Comparison of ENCODE assay signal across 17 cellular contexts in genomic region chr11:117130879-117131278, GRCh38. TPM values are rescaled to one million over a fixed set of nuclear protein-coding genes. Genes with fewer than 3 reads are reported as not detected.
A peak's percentile ranks its signal among the peaks of the same experiment; 100 is the strongest.
DNase-seq lines count a peak whose midpoint lies in the region; ATAC-seq and TF ChIP-seq lines count a peak whose summit lies in the region.
"Had no signal": no experiment of that assay in that cellular context is flagged by ENCODE, and none has a peak within 500 bp of the region (broad histone marks: within the 10 kb centered on the region; RNA-seq: fewer than 3 reads in every experiment).

No MANE protein-coding gene starts in this region.

- peak; percentile 70 for DNase-seq in ACHN
- peak; percentile 7 for DNase-seq in Calu3
- peak; percentile 20 for DNase-seq in epithelial cell of proximal tubule (ENCODE audit: low read depth)
- DNase-seq in left lobe of liver (ENCODE audit: low spot score) = no peak
- no peak for DNase-seq in AG08395 (ENCODE audit: low spot score)
- DNase-seq in colonic mucosa = no peak
- no peak for DNase-seq in WTC11 (ENCODE audit: low spot score)
- DNase-seq: C1 segment of cervical spinal cord; Caco-2; CD4-positive, alpha-beta memory T cell; DMS53; DMS79 treated with DMSO at 0.1 percent for 48 hours; GF-D8; GOT3; HFFc6 had no signal

- intact Hi-C loops in Calu3 (cut with micrococcal nuclease; ENCODE audit: unreplicated experiment) = no loop called here
- intact Hi-C loops in colonic mucosa (cut with DNase I) = no loop called here

- no peaks in the 10 kb centered on the region for H3K9me3 ChIP-seq in colonic mucosa
- H3K9me3 ChIP-seq: Caco-2, HAP-1 had no signal

- H3K36me3 Mint-ChIP-seq in Calu3 (ENCODE audit: insufficient read depth, unreplicated experiment) (no peaks in the 10 kb centered on the region), WTC11 (no peaks in the 10 kb centered on the region)
- H3K36me3 Mint-ChIP-seq: CD4-positive, alpha-beta memory T cell had no signal

- H3K4me3 Mint-ChIP-seq in Calu3 (ENCODE audit: low read depth, unreplicated experiment) = no peak overlapping the region
- H3K4me3 Mint-ChIP-seq in WTC11 = no peak overlapping the region
- H3K4me3 Mint-ChIP-seq: CD4-positive, alpha-beta memory T cell; HFFc6 had no signal

- no peaks in the 10 kb centered on the region for H3K27me3 Mint-ChIP-seq in Calu3 (ENCODE audit: unreplicated experiment)
- H3K27me3 Mint-ChIP-seq in WTC11 (ENCODE audit: low read depth) = no peaks in the 10 kb centered on the region
- H3K27me3 Mint-ChIP-seq: CD4-positive, alpha-beta memory T cell had no signal

- TF ChIP-seq CTCF in Calu3 (IDR thresholded peaks at IDR 0.05; ENCODE audit: unreplicated experiment) (no peak), epithelial cell of proximal tubule (conservative IDR thresholded peaks at IDR 0.05; ENCODE audit: low read depth, low read length) (no peak), colonic mucosa (IDR thresholded peaks at IDR 0.05) (no peak), WTC11 (IDR thresholded peaks at IDR 0.05) (no peak)

- ATAC-seq in left lobe of liver (peak; percentile 74), HG02885 (IDR thresholded peaks at IDR 0.05; ENCODE audit: poor library complexity, unreplicated experiment) (no peak), WTC11 (no peak)

- no peaks in the 10 kb centered on the region for H3K4me1 Mint-ChIP-seq in Calu3 (ENCODE audit: low read depth, unreplicated experiment)
- no peaks in the 10 kb centered on the region for H3K4me1 Mint-ChIP-seq in WTC11

- in situ Hi-C loops in ACHN (cut with HindIII; ENCODE audit: low pct_ligation_motif_present, low pct_unique_long_range_greater_than_20kb, low sequenced_read_pairs) = no loop called here

- no peak overlapping the region for H3K9ac ChIP-seq in colonic mucosa (ENCODE audit: low read depth in 2 of 2, low read length in 2 of 2)

- CTCF ChIA-PET in Calu3 (lab: Charles Lee) = interaction anchor here (0.6 to 0.7 kb wide), 2 partner anchors 29 to 158 kb away, joined by 3 to 6 read pairs; no protein-coding TSS in a partner anchor
- CTCF ChIA-PET in WTC11 (lab: Charles Lee) = no interaction called here

- H3K27ac Mint-ChIP-seq in Calu3 (ENCODE audit: unreplicated experiment) (no peak overlapping the region), WTC11 (no peak overlapping the region)
- H3K27ac Mint-ChIP-seq: CD4-positive, alpha-beta memory T cell; HFFc6 had no signal

- no peak overlapping the region for H3K27ac ChIP-seq in colonic mucosa

- H3K4me1 ChIP-seq in colonic mucosa = no peaks in the 10 kb centered on the region
- H3K4me1 ChIP-seq: Caco-2, HAP-1 had no signal

- POLR2A ChIA-PET in WTC11 (lab: Charles Lee) = interaction anchor here (0.7 kb wide), 1 partner anchor 26 kb away, joined by 3 read pairs; no protein-coding TSS in a partner anchor

- no TSS peak for BruUV-seq in Calu3 (replicated peaks; lab: Mats Ljungman, UMichigan)

- H3K4me3 ChIP-seq in epithelial cell of proximal tubule (ENCODE audit: low read depth, low read length) (no peak overlapping the region), colonic mucosa (no peak overlapping the region)
- H3K4me3 ChIP-seq: HAP-1 had no signal

- no peaks in the 10 kb centered on the region for H3K36me3 ChIP-seq in colonic mucosa
- H3K36me3 ChIP-seq: HAP-1 had no signal

- H3K27me3 ChIP-seq in colonic mucosa = no peaks in the 10 kb centered on the region

- H3K9me3 Mint-ChIP-seq in Calu3 (ENCODE audit: low read depth, unreplicated experiment) = no peaks in the 10 kb centered on the region
- H3K9me3 Mint-ChIP-seq in WTC11 = no peaks in the 10 kb centered on the region
- H3K9me3 Mint-ChIP-seq: CD4-positive, alpha-beta memory T cell; HFFc6 had no signal

TF ChIP-seq in WTC11, 78 proteins besides CTCF, POLR2A, EP300 and RAD21:
- TF ChIP-seq JAZF1 (CRISPR knock-in tag; IDR thresholded peaks at IDR 0.05) = no peak
- TF ChIP-seq NFATC4 (CRISPR knock-in tag; IDR thresholded peaks at IDR 0.05) = no peak
- no peak for TF ChIP-seq ETV6 (CRISPR knock-in tag; IDR thresholded peaks at IDR 0.05)
- TF ChIP-seq ZNF396 (CRISPR knock-in tag; IDR thresholded peaks at IDR 0.05; ENCODE audit: borderline replicate concordance) = no peak
- no peak for TF ChIP-seq USF2 (CRISPR knock-in tag; IDR thresholded peaks at IDR 0.05)
- no peak for TF ChIP-seq SP1 (CRISPR knock-in tag; conservative IDR thresholded peaks at IDR 0.05)
- TF ChIP-seq MYBL2 (CRISPR knock-in tag; IDR thresholded peaks at IDR 0.05) = no peak
- no peak for TF ChIP-seq IRF2 (CRISPR knock-in tag; IDR thresholded peaks at IDR 0.05; ENCODE audit: borderline replicate concordance, low read depth)
- TF ChIP-seq TEAD4 (CRISPR knock-in tag; IDR thresholded peaks at IDR 0.05) = no peak

RNA-seq across cellular contexts. Expression of gene PAFAH1B2, which starts 13.2 kb away (rescaled TPM):
- total RNA-seq in Calu3 (2022) = 66.7 and 74.5 TPM in 2 replicates
- total RNA-seq in epithelial cell of proximal tubule = 95.4 and 103 TPM in 2 replicates
- 23.5 TPM for total RNA-seq in left lobe of liver
- 10 to 100 TPM; 76.4 to 80.5 TPM for total RNA-seq in colonic mucosa
- 132 to 138 TPM (median 133 TPM) in 3 replicates for total RNA-seq in WTC11 (2021)

RNA-seq across cellular contexts. Expression of gene SIK3, which starts 32.7 kb away (rescaled TPM):
- total RNA-seq in Calu3 (2022) = 17.4 and 20.6 TPM in 2 replicates
- 13.6 and 17.6 TPM in 2 replicates for total RNA-seq in epithelial cell of proximal tubule
- total RNA-seq in left lobe of liver = 27.1 TPM
- 10 to 100 TPM; 26.7 to 28.0 TPM for total RNA-seq in colonic mucosa
- total RNA-seq in WTC11 (2021) = 26.4 to 34.4 TPM (median 29.6 TPM) in 3 replicates

RNA-seq across cellular contexts. Expression of gene SIDT2, which starts 47.7 kb away (rescaled TPM):
- 12.2 and 15.4 TPM in 2 replicates for total RNA-seq in Calu3 (2022)
- total RNA-seq in epithelial cell of proximal tubule = 7.1 and 12.2 TPM in 2 replicates
- 56.6 TPM for total RNA-seq in left lobe of liver
- 10 to 100 TPM; 42.9 to 69.3 TPM for total RNA-seq in colonic mucosa
- 20.7 to 27.6 TPM (median 20.9 TPM) in 3 replicates for total RNA-seq in WTC11 (2021)

Comparison
In these comparisons a context has a peak if more than half of its experiments do, and no peak if none do; other contexts are left out.
1. DNase-seq: peak in ACHN (single experiment), Calu3 (single experiment) and epithelial cell of proximal tubule (single experiment); none in left lobe of liver (single experiment), AG08395 (single experiment), colonic mucosa (single experiment) and WTC11 (single experiment).